In the genomic region with DNA sequence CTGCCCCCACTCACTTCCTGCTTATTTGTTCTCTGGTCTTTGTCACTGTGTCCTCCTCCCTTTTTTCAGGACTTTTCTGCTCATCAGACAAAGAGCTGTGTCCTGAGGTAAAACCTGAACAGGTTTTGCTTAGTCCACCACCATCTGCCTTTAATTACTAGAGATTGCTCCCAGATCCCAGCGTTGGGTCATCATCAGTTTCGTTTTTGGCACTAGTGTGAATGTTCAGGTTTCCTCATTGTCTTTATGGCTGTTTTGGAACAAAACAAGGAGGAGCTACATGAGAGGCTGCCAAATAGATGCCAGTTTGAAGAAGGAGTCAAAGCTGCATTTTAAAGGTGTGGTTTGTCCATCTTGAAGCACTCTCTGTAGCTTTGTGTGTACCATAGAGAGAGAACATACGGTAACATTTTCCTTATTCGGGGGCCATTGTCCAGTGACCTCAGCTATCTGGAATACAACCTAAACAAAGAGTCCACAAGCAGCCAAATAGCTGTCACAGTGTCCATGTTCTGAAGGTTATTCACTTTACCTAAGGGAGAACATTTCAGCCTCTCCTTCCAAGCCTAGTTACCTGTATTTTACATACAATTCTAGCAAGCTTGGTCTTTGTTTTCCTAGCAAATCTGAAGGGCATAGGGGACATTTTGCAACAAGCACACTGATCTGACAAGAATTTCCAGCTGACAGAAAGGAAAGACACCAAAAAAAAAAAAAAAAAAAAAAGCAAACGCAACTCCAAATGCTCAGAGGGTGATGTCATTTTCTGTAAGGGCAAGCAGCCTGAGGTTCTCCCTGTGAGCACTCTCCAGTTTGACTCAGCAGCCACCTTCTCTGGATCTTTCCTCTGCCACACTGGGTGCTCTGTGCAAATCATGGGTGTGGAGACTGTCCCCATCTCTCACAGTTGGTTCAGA, we compare ENCODE assay signal across 11 cellular contexts.
DNase-seq lines count a peak whose midpoint lies in the region; ATAC-seq and TF ChIP-seq lines count a peak whose summit lies in the region.
"Had no signal": no experiment of that assay in that cellular context is flagged by ENCODE, and none has a peak within 500 bp of the region (broad histone marks: within the 10 kb centered on the region; RNA-seq: fewer than 3 reads in every experiment).

No MANE protein-coding gene starts in this region.

- peak overlapping the region; percentile 20 for H4K91ac ChIP-seq in mesenchymal stem cell (ENCODE audit: low read length)

- no peak overlapping the region for H3K14ac ChIP-seq in mesenchymal stem cell (ENCODE audit: low read length in 2 of 2)

- H3K9me3 ChIP-seq in heart right ventricle (peaks cover 0 to 22% (median 12%) of the 10 kb centered on the region in 11 donors), left ventricle myocardium inferior (replicated peaks) (peaks cover 25% of the 10 kb centered on the region), mesenchymal stem cell (ENCODE audit: control insufficient read depth, low read length) (peaks cover 19% of the 10 kb centered on the region)

- H3K36me3 ChIP-seq in heart right ventricle: no peaks in the 10 kb centered on the region
- no peaks in the 10 kb centered on the region for H3K36me3 ChIP-seq in left ventricle myocardium inferior
- no peaks in the 10 kb centered on the region for H3K36me3 ChIP-seq in mesenchymal stem cell (ENCODE audit: control insufficient read depth in 1 of 2, insufficient read depth in 2 of 2, low read depth in 1 of 2, low read length in 2 of 2)
- H3K36me3 ChIP-seq: BLaER1 had no signal

- peaks cover 19% of the 10 kb centered on the region for H3K36me3 Mint-ChIP-seq in WTC11

- H3K4me1 Mint-ChIP-seq in WTC11: peaks cover 20% of the 10 kb centered on the region

- H3K9me3 Mint-ChIP-seq in WTC11: peaks cover 19% of the 10 kb centered on the region

- TF ChIP-seq CTCF in heart right ventricle (IDR thresholded peaks at IDR 0.05) (no peak), left ventricle myocardium inferior (IDR thresholded peaks at IDR 0.05; ENCODE audit: borderline replicate concordance) (no peak), WTC11 (IDR thresholded peaks at IDR 0.05) (no peak)

- H3K4me2 ChIP-seq in mesenchymal stem cell (ENCODE audit: low read length, poor library complexity, severe bottlenecking): no peak overlapping the region
- H3K4me2 ChIP-seq: BLaER1, GM23338 had no signal

- no peak overlapping the region for H2BK12ac ChIP-seq in mesenchymal stem cell (ENCODE audit: low read length in 2 of 2)

- no peak overlapping the region for H4K8ac ChIP-seq in mesenchymal stem cell (ENCODE audit: low read length)

- no peak overlapping the region for H3K27ac Mint-ChIP-seq in WTC11
- H3K27ac Mint-ChIP-seq: activated T-helper 2 cell treated with anti-CD3 and anti-CD28 coated beads, Interferon-gamma antibody, Interleukin-2, Interleukin-4, amounts not matched to agents 10 μg/mL and 5 μg/mL and 100 μg/mL, durations not matched to agents 14 hours and 24 hours and 36 hours; GM23338 had no signal

- ATAC-seq in heart right ventricle (peak in 5 of 8 donors; percentile 38 to 70 (median 47)), WTC11 (no peak), HG03159 (IDR thresholded peaks at IDR 0.05; ENCODE audit: unreplicated experiment) (no peak)
- ATAC-seq: GM23338 had no signal

- H3K27me3 ChIP-seq in heart right ventricle (no peaks in the 10 kb centered on the region), left ventricle myocardium inferior (ENCODE audit: low read depth) (no peaks in the 10 kb centered on the region), mesenchymal stem cell (ENCODE audit: control insufficient read depth in 1 of 2, insufficient read depth in 1 of 2, low read length in 2 of 2) (no peaks in the 10 kb centered on the region)
- H3K27me3 ChIP-seq: BLaER1 had no signal

- intact Hi-C loops in heart right ventricle (cut with DNase I) (no loop called here), left ventricle myocardium inferior (cut with micrococcal nuclease) (no loop called here)

- no peak overlapping the region for H2BK120ac ChIP-seq in mesenchymal stem cell (ENCODE audit: low read depth, low read length)

- H3K27ac ChIP-seq in heart right ventricle: peak overlapping the region in 2 of 10 donors; percentile 11 to 43
- no peak overlapping the region for H3K27ac ChIP-seq in left ventricle myocardium inferior (replicated peaks)
- no peak overlapping the region for H3K27ac ChIP-seq in mesenchymal stem cell (ENCODE audit: low read length, poor library complexity, severe bottlenecking)
- H3K27ac ChIP-seq: BLaER1 had no signal

- CTCF ChIA-PET in WTC11 (lab: Charles Lee): interaction anchor here (0.8 to 1.4 kb wide), 2 partner anchors 39 to 75 kb away, joined by 3 read pairs; no protein-coding TSS in a partner anchor

- H3K4me3 ChIP-seq in heart right ventricle (no peak overlapping the region), left ventricle myocardium inferior (no peak overlapping the region), mesenchymal stem cell (ENCODE audit: insufficient read depth in 1 of 2, low read depth in 1 of 2, low read length in 2 of 2) (peak overlapping the region; percentile 24 to 58)
- H3K4me3 ChIP-seq: BLaER1, GM23338 had no signal

- no peaks in the 10 kb centered on the region; the same call in 1 of the 2 replicates for H3K27me3 Mint-ChIP-seq in WTC11 (ENCODE audit: low read depth)

- peak overlapping the region; percentile 78 for H3K9ac ChIP-seq in mesenchymal stem cell (ENCODE audit: low read length)
- H3K9ac ChIP-seq: BLaER1 had no signal

- H2AK5ac ChIP-seq in mesenchymal stem cell (ENCODE audit: low read length, severe bottlenecking): no peak overlapping the region

- H3K18ac ChIP-seq in mesenchymal stem cell (ENCODE audit: low read depth in 1 of 2, low read length in 2 of 2): no peak overlapping the region

- WGBS in heart right ventricle, 2 donors: 42 to 49% methylated on average over 5 of the region's 5 CpGs
- WGBS in mesenchymal stem cell: 43% methylated on average over 5 of the region's 5 CpGs

- no peak overlapping the region for H2BK15ac ChIP-seq in mesenchymal stem cell (ENCODE audit: low read depth, poor library complexity, severe bottlenecking)

- no peaks in the 10 kb centered on the region for H3K79me1 ChIP-seq in mesenchymal stem cell (replicated peaks; ENCODE audit: low read length, poor library complexity, severe bottlenecking)

- H3K4me1 ChIP-seq in heart right ventricle: peaks cover 0 to 13% (median 5%) of the 10 kb centered on the region in 9 donors
- H3K4me1 ChIP-seq in left ventricle myocardium inferior: peaks cover 12% of the 10 kb centered on the region
- H3K4me1 ChIP-seq in mesenchymal stem cell (ENCODE audit: control insufficient read depth, insufficient read depth, low read depth, low read length): no peaks in the 10 kb centered on the region

- POLR2A ChIA-PET in WTC11 (lab: Charles Lee): interaction anchor here (0.7 kb wide), 1 partner anchor 198 kb away, joined by 7 read pairs; no protein-coding TSS in a partner anchor

- no peak overlapping the region for H2AFZ ChIP-seq in mesenchymal stem cell (ENCODE audit: low read depth, low read length)
- H2AFZ ChIP-seq: GM23338 had no signal

- DNase-seq in heart right ventricle: no peak
- DNase-seq in left ventricle myocardium inferior: no peak
- DNase-seq in cerebellum (ENCODE audit: low spot score): peak; percentile 74
- DNase-seq in mesenchymal stem cell: peak; percentile 75
- DNase-seq in activated gamma-delta T cell (lab: John Stamatoyannopoulos, UW): no peak
- no peak for DNase-seq in WTC11 (ENCODE audit: low spot score)
- no peak for DNase-seq in NCI-H774 (lab: John Stamatoyannopoulos, UW)

- no peak overlapping the region for H3K4ac ChIP-seq in mesenchymal stem cell (ENCODE audit: low read depth in 1 of 2, low read length in 2 of 2)

- no peak overlapping the region for H3K4me3 Mint-ChIP-seq in WTC11
- H3K4me3 Mint-ChIP-seq: GM23338 had no signal

- H2BK5ac ChIP-seq in mesenchymal stem cell (ENCODE audit: low read depth, low read length, poor library complexity, severe bottlenecking): no peak overlapping the region

- no peak overlapping the region for H3K23ac ChIP-seq in mesenchymal stem cell (ENCODE audit: low read length in 2 of 2)

TF ChIP-seq in WTC11, 78 proteins besides CTCF, POLR2A, EP300 and RAD21 (continues in another document):
- TF ChIP-seq, protein P1, sequence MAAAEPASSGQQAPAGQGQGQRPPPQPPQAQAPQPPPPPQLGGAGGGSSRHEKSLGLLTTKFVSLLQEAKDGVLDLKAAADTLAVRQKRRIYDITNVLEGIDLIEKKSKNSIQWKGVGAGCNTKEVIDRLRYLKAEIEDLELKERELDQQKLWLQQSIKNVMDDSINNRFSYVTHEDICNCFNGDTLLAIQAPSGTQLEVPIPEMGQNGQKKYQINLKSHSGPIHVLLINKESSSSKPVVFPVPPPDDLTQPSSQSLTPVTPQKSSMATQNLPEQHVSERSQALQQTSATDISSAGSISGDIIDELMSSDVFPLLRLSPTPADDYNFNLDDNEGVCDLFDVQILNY (CRISPR knock-in tag; IDR thresholded peaks at IDR 0.05): no peak
- TF ChIP-seq AR (CRISPR knock-in tag; IDR thresholded peaks at IDR 0.05) (no peak), GABPB1 (CRISPR knock-in tag; IDR thresholded peaks at IDR 0.05) (no peak), CREB1 (CRISPR knock-in tag; IDR thresholded peaks at IDR 0.05) (no peak)
- TF ChIP-seq, protein P2, sequence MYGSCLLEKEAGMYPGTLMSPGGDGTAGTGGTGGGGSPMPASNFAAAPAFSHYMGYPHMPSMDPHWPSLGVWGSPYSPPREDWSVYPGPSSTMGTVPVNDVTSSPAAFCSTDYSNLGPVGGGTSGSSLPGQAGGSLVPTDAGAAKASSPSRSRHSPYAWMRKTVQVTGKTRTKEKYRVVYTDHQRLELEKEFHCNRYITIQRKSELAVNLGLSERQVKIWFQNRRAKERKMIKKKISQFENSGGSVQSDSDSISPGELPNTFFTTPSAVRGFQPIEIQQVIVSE (CRISPR knock-in tag; IDR thresholded peaks at IDR 0.05; ENCODE audit: borderline replicate concordance): no peak

Comparison
In these comparisons a context has a peak if more than half of its experiments do, and no peak if none do; other contexts are left out.
1. ATAC-seq: peak in heart right ventricle (5 of 8); none in WTC11 (single experiment) and HG03159 (single experiment).
2. DNase-seq: peak in cerebellum (single experiment) and mesenchymal stem cell (single experiment); none in heart right ventricle (0 of 2), left ventricle myocardium inferior (single experiment), activated gamma-delta T cell (single experiment), WTC11 (single experiment) and NCI-H774 (single experiment).
3. H3K4me3 ChIP-seq: peak in mesenchymal stem cell (2 of 2); none in heart right ventricle (0 of 10) and left ventricle myocardium inferior (single experiment).